Comparison of ENCODE assay signal across 14 cellular contexts in genomic region chr2:39697480-39697879, GRCh38. TPM values are rescaled to one million over a fixed set of nuclear protein-coding genes. Genes with fewer than 3 reads are reported as not detected.
DNase-seq lines count a peak whose midpoint lies in the region; ATAC-seq and TF ChIP-seq lines count a peak whose summit lies in the region.
"Had no signal": no experiment of that assay in that cellular context is flagged by ENCODE, and none has a peak within 500 bp of the region (broad histone marks: within the 10 kb centered on the region; RNA-seq: fewer than 3 reads in every experiment).

No MANE protein-coding gene starts in this region.

- DNase-seq in GM23248 (no peak), heart left ventricle (peak in 2 of 5 donors; percentile 48 to 64), psoas muscle (peak in 1 of 2 donors; percentile 16), EL (no peak), OCI-M1 (lab: John Stamatoyannopoulos, UW) (no peak)
- no peak for DNase-seq in activated effector memory CD4-positive, alpha-beta T cell treated with Interleukin-2 at 50 U/mL for 16 hours
- DNase-seq: activated T-cell treated with anti-CD3 and anti-CD28 coated beads, Interleukin-2, amount 50 U/mL, for 1 hour; DND-41; mucosa of descending colon; stimulated activated CD4-positive, alpha-beta T cell treated with anti-CD3 and anti-CD28 coated beads, Interleukin-1b, Interleukin-23, amount 100 ng/mL, for 48 hours; stimulated activated CD8-positive, alpha-beta memory T cell treated with anti-CD3 and anti-CD28 coated beads, Interleukin-4, amount 100 ng/mL, for 48 hours; T-helper 17 cell had no signal

- WGBS in GM23248 (ENCODE audit: low coverage in 1 of 2, low lambda C conversion rate in 2 of 2, missing lambda C conversion rate in 2 of 2), 2 experiments, result 70 to 78% methylated on average over 2 of the region's 2 CpGs
- WGBS in heart left ventricle, 4 donors, result 15 to 20% (median 19%) methylated on average over 2 of the region's 2 CpGs
- WGBS in psoas muscle, 3 donors, result 14 to 35% (median 16%) methylated on average over 2 of the region's 2 CpGs

- ATAC-seq in heart left ventricle, result peak in 3 of 4 donors; percentile 43 to 85 (median 63)
- ATAC-seq in psoas muscle, result peak in 2 of 4 donors; percentile 31 to 36
- no peak for ATAC-seq in HG03045 (IDR thresholded peaks at IDR 0.05; ENCODE audit: unreplicated experiment)
- ATAC-seq: mucosa of descending colon, T-helper 17 cell had no signal

- no peak overlapping the region for H3K4me3 ChIP-seq in GM23248
- H3K4me3 ChIP-seq in heart left ventricle, result no peak overlapping the region
- H3K4me3 ChIP-seq in psoas muscle, result no peak overlapping the region
- H3K4me3 ChIP-seq: mucosa of descending colon had no signal

- 0 out of 2 replicates have a peak overlapping the region, but pooled peaks have one; percentile 29 for H2AFZ ChIP-seq in GM23248

- no peaks in the 10 kb centered on the region for H3F3A ChIP-seq in GM23248 (ENCODE audit: insufficient read depth)

- no peaks in the 10 kb centered on the region for H3K36me3 ChIP-seq in GM23248 (ENCODE audit: low read depth)
- H3K36me3 ChIP-seq in heart left ventricle, result no peaks in the 10 kb centered on the region
- no peaks in the 10 kb centered on the region for H3K36me3 ChIP-seq in psoas muscle (ENCODE audit: insufficient read depth in 1 of 2, low read depth in 1 of 2)

- H3K27ac ChIP-seq in GM23248 (no peak overlapping the region), VCaP (peak overlapping the region; percentile 26; the same call in 1 of the 2 replicates), heart left ventricle (peak overlapping the region in 11 of 12 donors; percentile 12 to 60 (median 43)), psoas muscle (peak overlapping the region; percentile 65)

- TF ChIP-seq POLR2A in heart left ventricle (IDR thresholded peaks at IDR 0.05), result no peak

- intact Hi-C loops in heart left ventricle (cut with DNase I) (loop anchor here (1.0 to 10.0 kb wide), 16 partner anchors 103 to 323 kb away; partner anchors contain the start of gene MAP4K3 (in 1 of the 10)), psoas muscle (cut with DNase I) (loop anchor here (5.0 kb wide), 2 partner anchors 185 to 260 kb away; partner anchors contain the start of gene MAP4K3 (in 1 of the 2))

- H3K27me3 ChIP-seq in GM23248 (replicated peaks; ENCODE audit: insufficient read depth) (no peaks in the 10 kb centered on the region), heart left ventricle (no peaks in the 10 kb centered on the region), psoas muscle (ENCODE audit: insufficient read depth in 3 of 3, low read length in 2 of 3) (no peaks in the 10 kb centered on the region)

- peaks cover 6% of the 10 kb centered on the region; the same call in 1 of the 2 replicates for H3K4me1 ChIP-seq in GM23248 (ENCODE audit: insufficient read depth)
- H3K4me1 ChIP-seq in heart left ventricle, result peaks cover 0 to 31% (median 14%) of the 10 kb centered on the region in 12 donors
- H3K4me1 ChIP-seq in psoas muscle, result peaks cover 30% of the 10 kb centered on the region

- no peaks in the 10 kb centered on the region for H3K79me2 ChIP-seq in GM23248 (ENCODE audit: insufficient read depth)

- no peaks in the 10 kb centered on the region for H3K9me2 ChIP-seq in GM23248 (ENCODE audit: insufficient read depth)

- H3K9me3 ChIP-seq in GM23248 (ENCODE audit: low read depth) (peaks cover 6% of the 10 kb centered on the region), heart left ventricle (peaks cover 0 to 33% (median 17%) of the 10 kb centered on the region in 12 donors), psoas muscle (peaks cover 16% of the 10 kb centered on the region)

- H3K9ac ChIP-seq in GM23248, result no peak overlapping the region

- no peak overlapping the region for H3K4me2 ChIP-seq in GM23248 (ENCODE audit: unreplicated experiment)

- in situ Hi-C loops in GM23248 (cut with MboI), result no loop called here

- H4K20me1 ChIP-seq in GM23248 (ENCODE audit: insufficient read depth), result no peaks in the 10 kb centered on the region

- TF ChIP-seq CTCF in VCaP (conservative IDR thresholded peaks at IDR 0.05) (no peak), heart left ventricle (IDR thresholded peaks at IDR 0.05) (no peak), psoas muscle (IDR thresholded peaks at IDR 0.05) (no peak)

RNA-seq across cellular contexts. Expression of gene TMEM178A, which starts 31.8 kb away (rescaled TPM):
- total RNA-seq in GM23248 (2014; rRNA removed; shearing (Covaris generic)), result 0.32 TPM in 1 of 2 replicates, not detected in the other
- polyA plus RNA-seq in GM23248 (2016; fragmentation: Nextera tagmentation; extraction: Ambion mirVana) (0.23 TPM in 1 of 2 replicates, not detected in the other), heart left ventricle (1 to 10 TPM in 1 of 2 donors, under 1 TPM in 1; 0.65 to 3.1 TPM), psoas muscle (under 1 TPM; 0.10 to 0.44 (median 0.14) TPM)
- total RNA-seq in heart left ventricle (1 to 10 TPM; 1.3 to 4.6 (median 3.0) TPM), psoas muscle (1 to 10 TPM in 3 of 4 donors, under 1 TPM in 1; 0.46 to 1.6 (median 1.2) TPM)
